In the genomic region with DNA sequence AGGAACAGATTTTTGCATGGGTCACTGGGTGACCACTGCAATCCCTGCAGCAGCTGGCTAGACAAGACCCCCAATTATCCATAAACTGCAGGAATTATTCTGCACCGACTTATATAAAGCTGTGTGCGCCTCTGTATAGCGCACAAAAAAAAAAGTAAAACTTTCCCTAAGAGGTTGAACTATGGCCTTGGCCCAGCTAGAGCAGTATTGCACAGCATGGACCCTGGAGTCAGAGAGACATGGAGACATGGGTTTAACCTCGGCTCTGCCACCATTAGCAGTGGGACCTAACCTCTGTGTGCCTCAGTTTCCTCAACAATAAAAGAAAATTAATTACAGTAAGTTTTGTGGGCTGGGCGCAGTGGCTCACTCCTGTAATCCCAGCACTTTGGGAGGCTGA, we compare ENCODE assay signal across 30 cellular contexts. TPM values are rescaled to one million over a fixed set of nuclear protein-coding genes. Genes with fewer than 3 reads are reported as not detected.
"Had no signal": no experiment of that assay in that cellular context is flagged by ENCODE, and none has a peak within 500 bp of the region (broad histone marks: within the 10 kb centered on the region; RNA-seq: fewer than 3 reads in every experiment).

No MANE protein-coding gene starts in this region.

- H3K27me3 ChIP-seq: stomach, suprapubic skin, testis, thyroid gland, tibial artery, tibial nerve, transverse colon, upper lobe of left lung, upper lobe of right lung, uterus, vagina had no signal

- ATAC-seq: stimulated activated effector memory CD8-positive, alpha-beta T cell treated with anti-CD3 and anti-CD28 coated beads, Interleukin-12 subunit alpha, Interleukin-12 subunit beta, amount 100 ng/mL, for 72 hours; stimulated activated memory B cell treated with anti-CD40 and anti-IgM and Interleukin-4, amounts not matched to agents 10 μg/mL and 1 μg/mL and 100 μg/mL, for 72 hours; stimulated activated naive B cell treated with anti-CD40 and anti-IgM and Interleukin-4, amounts not matched to agents 10 μg/mL and 1 μg/mL and 100 μg/mL, for 72 hours; stimulated activated naive CD8-positive, alpha-beta T cell treated with anti-CD3 and anti-CD28 coated beads, Interleukin-15, amount 100 ng/mL, for 72 hours; stimulated activated naive CD8-positive, alpha-beta T cell treated with anti-CD3 and anti-CD28 coated beads, Interleukin-15, Interleukin-2, amounts not matched to agents 100 U/mL and 50 U/mL, for 24 hours; upper lobe of right lung had no signal

- H3K4me3 ChIP-seq: stomach, suprapubic skin, testis, thoracic aorta, thyroid gland, tibial artery, tibial nerve, transverse colon, upper lobe of left lung, upper lobe of right lung, uterus, vagina had no signal

- H3K9me3 ChIP-seq: stomach, suprapubic skin, testis, thoracic aorta, thyroid gland, tibial artery, tibial nerve, transverse colon, upper lobe of left lung, upper lobe of right lung, uterus, vagina had no signal

- H3K36me3 ChIP-seq: thoracic aorta, thyroid gland, transverse colon, upper lobe of right lung, uterus, vagina had no signal

- FAIRE-seq: urothelium cell line had no signal

- H3K4me1 ChIP-seq: stomach, testis, thyroid gland, tibial artery, tibial nerve, upper lobe of right lung, uterus, vagina had no signal

- DNase-seq: stimulated activated CD4-positive, alpha-beta T cell treated with anti-CD3 and anti-CD28 coated beads, Interleukin-2, amount 100 ng/mL, for 48 hours; stimulated activated CD4-positive, alpha-beta T cell treated with anti-CD3 and anti-CD28 coated beads, Interleukin-4, amount 100 ng/mL, for 1 hour; stimulated activated CD4-positive, alpha-beta T cell treated with anti-CD3 and anti-CD28 coated beads, Interleukin-4, amount 100 ng/mL, for 24 hours; stimulated activated CD4-positive, alpha-beta T cell treated with anti-CD3 and anti-CD28 coated beads, Interleukin-4, amount 100 ng/mL, for 4 hours; stimulated activated CD8-positive, alpha-beta memory T cell treated with anti-CD3 and anti-CD28 coated beads, Interleukin-4, amount 100 ng/mL, for 48 hours; stimulated activated naive B cell treated with anti-CD40 and anti-IgM and Interleukin-4, amounts not matched to agents 10 μg/mL and 1 μg/mL and 100 μg/mL, for 72 hours; stimulated activated naive CD4-positive, alpha-beta T cell; stimulated activated naive CD4-positive, alpha-beta T cell treated with Interleukin-2 at 50 U/mL for 16 hours; stimulated activated naive CD8-positive, alpha-beta T cell treated with anti-CD3 and anti-CD28 coated beads, Interleukin-15, amount 100 ng/mL, for 72 hours; stimulated activated naive CD8-positive, alpha-beta T cell treated with anti-CD3 and anti-CD28 coated beads, Interleukin-15, Interleukin-2, amounts not matched to agents 100 U/mL and 50 U/mL, for 24 hours; stomach; substantia nigra; testis; thyroid gland; tibial artery; transverse colon; trophoblast cell; upper lobe of left lung; upper lobe of right lung; uterus had no signal

- H3K27ac ChIP-seq: stomach, suprapubic skin, testis, thoracic aorta, thyroid gland, tibial artery, tibial nerve, transverse colon, upper lobe of left lung, upper lobe of right lung, uterus, vagina had no signal

RNA-seq across cellular contexts. Expression of a gene that starts 50.9 kb away (rescaled TPM):
- total RNA-seq: subcutaneous adipose tissue, suprapubic skin, temporal lobe, transverse colon, upper lobe of right lung, ureter had no signal
